19 cellular contexts compared by ENCODE assay signal in genomic region chr15:43118829-43119228, GRCh38. TPM values are rescaled to one million over a fixed set of nuclear protein-coding genes. Genes with fewer than 3 reads are reported as not detected.
A peak's percentile ranks its signal among the peaks of the same experiment; 100 is the strongest.
DNase-seq lines count a peak whose midpoint lies in the region; ATAC-seq and TF ChIP-seq lines count a peak whose summit lies in the region.
"Had no signal": no experiment of that assay in that cellular context is flagged by ENCODE, and none has a peak within 500 bp of the region (broad histone marks: within the 10 kb centered on the region; RNA-seq: fewer than 3 reads in every experiment).

No MANE protein-coding gene starts in this region.

- no peaks in the 10 kb centered on the region for H3K79me2 ChIP-seq in SK-N-SH (ENCODE audit: insufficient read depth)
- H3K79me2 ChIP-seq: parathyroid adenoma had no signal

- no peaks in the 10 kb centered on the region; the same call in 1 of the 2 replicates for H3K27me3 ChIP-seq in SK-N-SH (ENCODE audit: insufficient read depth)

- ATAC-seq in GM18498 (IDR thresholded peaks at IDR 0.05; ENCODE audit: unreplicated experiment) (peak; percentile 42), GM21786 (IDR thresholded peaks at IDR 0.05; ENCODE audit: unreplicated experiment) (peak; percentile 62), HG03460 (IDR thresholded peaks at IDR 0.05; ENCODE audit: unreplicated experiment) (peak; percentile 45), memory B cell (ENCODE audit: low read depth) (no peak), GM18909 (IDR thresholded peaks at IDR 0.05; ENCODE audit: poor library complexity, unreplicated experiment) (no peak), GM21619 (IDR thresholded peaks at IDR 0.05; ENCODE audit: unreplicated experiment) (no peak)
- ATAC-seq: activated CD4-positive, alpha-beta T cell treated with anti-CD3 and anti-CD28 coated beads for 36 hours; left ventricle myocardium superior had no signal

- H3F3A ChIP-seq in SK-N-SH (replicated peaks; ENCODE audit: insufficient read depth), result no peaks in the 10 kb centered on the region

- no peak overlapping the region for H3K9ac ChIP-seq in SK-N-SH
- H3K9ac ChIP-seq: parathyroid adenoma had no signal

- POLR2A ChIA-PET in SK-N-SH (lab: Yijun Ruan, JAX), result no interaction called here

- H3K9me3 Mint-ChIP-seq in memory B cell, result no peaks in the 10 kb centered on the region

- no peak overlapping the region for H3K4me2 ChIP-seq in SK-N-SH

- no peak for TF ChIP-seq CTCF in SK-N-SH (IDR thresholded peaks at IDR 0.05)

- H3K4me3 ChIP-seq in SK-N-SH (ENCODE audit: low read depth in 2 of 2, low read length in 1 of 2), result no peak overlapping the region
- H3K4me3 ChIP-seq: MG63, SJSA1 had no signal

- H2AFZ ChIP-seq in SK-N-SH (ENCODE audit: low read depth), result no peak overlapping the region
- H2AFZ ChIP-seq: parathyroid adenoma had no signal

- no peaks in the 10 kb centered on the region for H3K36me3 ChIP-seq in SK-N-SH (replicated peaks in 1 of 2; ENCODE audit: control insufficient read depth in 1 of 2, insufficient read depth in 2 of 2, low read length in 1 of 2)
- H3K36me3 ChIP-seq: MG63, SJSA1 had no signal

- no peaks in the 10 kb centered on the region for H3K36me3 Mint-ChIP-seq in memory B cell

- peaks cover 27% of the 10 kb centered on the region for H3K4me1 Mint-ChIP-seq in memory B cell

- no peak for TF ChIP-seq EP300 in SK-N-SH (IDR thresholded peaks at IDR 0.05; ENCODE audit: borderline replicate concordance in 1 of 2, low read depth in 1 of 2, low read length in 1 of 2)

- H3K27me3 Mint-ChIP-seq in memory B cell, result no peaks in the 10 kb centered on the region

- peaks cover 0 to 3% of the 10 kb centered on the region in 2 experiments; a peak in 1 of 4 replicates for H3K4me1 ChIP-seq in SK-N-SH (ENCODE audit: control insufficient read depth in 1 of 2, insufficient read depth in 2 of 2, low read depth in 1 of 2, low read length in 1 of 2)
- H3K4me1 ChIP-seq: Caco-2, parathyroid adenoma had no signal

- H4K20me1 ChIP-seq in SK-N-SH (ENCODE audit: insufficient read depth), result no peaks in the 10 kb centered on the region

- no peaks in the 10 kb centered on the region for H3K9me3 ChIP-seq in SK-N-SH
- H3K9me3 ChIP-seq: Caco-2, MG63, SJSA1 had no signal

- H3K4me3 Mint-ChIP-seq in memory B cell, result no peak overlapping the region
- H3K4me3 Mint-ChIP-seq: activated CD4-positive, alpha-beta T cell treated with anti-CD3 and anti-CD28 coated beads for 36 hours had no signal

- 100% methylated on average over 2 of the region's 2 CpGs for WGBS in SK-N-SH (ENCODE audit: low lambda C conversion rate)

- H3K27ac Mint-ChIP-seq in memory B cell, result peak overlapping the region; percentile 48
- H3K27ac Mint-ChIP-seq: activated CD4-positive, alpha-beta T cell treated with anti-CD3 and anti-CD28 coated beads for 36 hours had no signal

- no peak overlapping the region for H3K27ac ChIP-seq in SK-N-SH (ENCODE audit: low read depth in 2 of 2, low read length in 1 of 2)
- H3K27ac ChIP-seq: parathyroid adenoma, SJSA1 had no signal

- no peaks in the 10 kb centered on the region for H3K9me2 ChIP-seq in SK-N-SH

- DNase-seq in memory B cell (ENCODE audit: low spot score in 2 of 2) (no peak), NCI-H526 treated with DMSO at 0.1 percent for 48 hours (lab: John Stamatoyannopoulos, UW) (no peak), SK-N-SH (no peak)
- DNase-seq: activated CD4-positive, alpha-beta T cell treated with anti-CD3 and anti-CD28 coated beads for 36 hours; activated effector memory CD4-positive, alpha-beta T cell treated with Interleukin-2 at 50 U/mL for 16 hours; Caco-2; EL; erythroblast; left ventricle myocardium superior; MG63; NCI-H1694; stimulated activated CD4-positive, alpha-beta T cell treated with anti-CD3 and anti-CD28 coated beads, Interleukin-4, amount 100 ng/mL, for 1 hour had no signal

- CTCF ChIA-PET in SK-N-SH (lab: Yijun Ruan, JAX), result no interaction called here

- no peak for TF ChIP-seq RAD21 in SK-N-SH (IDR thresholded peaks at IDR 0.05; ENCODE audit: low read length)

TF ChIP-seq in SK-N-SH, 30 proteins besides CTCF, POLR2A, EP300 and RAD21:
- TF ChIP-seq NRF1 (IDR thresholded peaks at IDR 0.05; ENCODE audit: low read depth, low read length), result no peak
- no peak for TF ChIP-seq GABPA (IDR thresholded peaks at IDR 0.05; ENCODE audit: low read depth)
- TF ChIP-seq RXRA (IDR thresholded peaks at IDR 0.05; ENCODE audit: borderline replicate concordance, low read depth), result no peak
- no peak for TF ChIP-seq POLR2AphosphoS5 (IDR thresholded peaks at IDR 0.05; ENCODE audit: low read depth, low read length)
- TF ChIP-seq FOXM1 (IDR thresholded peaks at IDR 0.05; ENCODE audit: low read depth), result no peak
- TF ChIP-seq CHD2 (IDR thresholded peaks at IDR 0.05; ENCODE audit: low read length, partially characterized antibody), result no peak
- no peak for TF ChIP-seq MEF2A (IDR thresholded peaks at IDR 0.05; ENCODE audit: borderline replicate concordance, low read depth)
- TF ChIP-seq FOXJ3 (CRISPR knock-in tag; IDR thresholded peaks at IDR 0.05), result no peak
- no peak for TF ChIP-seq RFX5 (IDR thresholded peaks at IDR 0.05; ENCODE audit: low read length)
- TF ChIP-seq MXI1 (IDR thresholded peaks at IDR 0.05; ENCODE audit: low read depth, low read length), result no peak
- no peak for TF ChIP-seq ELF1 (IDR thresholded peaks at IDR 0.05)
- TF ChIP-seq IRF3 (IDR thresholded peaks at IDR 0.05; ENCODE audit: low read depth, low read length), result no peak
- no peak for TF ChIP-seq EZH2phosphoT487 (IDR thresholded peaks at IDR 0.05; ENCODE audit: borderline replicate concordance, low read depth)
- no peak for TF ChIP-seq NFIC (IDR thresholded peaks at IDR 0.05; ENCODE audit: borderline replicate concordance)
- TF ChIP-seq JUND (IDR thresholded peaks at IDR 0.05), result no peak
- no peak for TF ChIP-seq ZBTB33 (IDR thresholded peaks at IDR 0.05; ENCODE audit: borderline replicate concordance, low read depth)
- TF ChIP-seq USF1 (IDR thresholded peaks at IDR 0.05; ENCODE audit: borderline replicate concordance, low read depth), result no peak
- TF ChIP-seq SIN3A (IDR thresholded peaks at IDR 0.05; ENCODE audit: borderline replicate concordance, low read depth, low read length), result no peak
- no peak for TF ChIP-seq SMC3 (IDR thresholded peaks at IDR 0.05; ENCODE audit: low read depth, low read length)
TF ChIP-seq in SK-N-SH: peak in this region for 0.

RNA-seq across cellular contexts. Expression of gene UBR1, which starts 13.0 kb away (rescaled TPM):
- 3.7 and 5.0 TPM in 2 replicates for polyA plus RNA-seq in SK-N-SH (2012; rRNA removed)
- polyA plus RNA-seq in SK-N-SH (2012; cell fraction: cytosol; rRNA removed), result 4.7 and 4.9 TPM in 2 replicates
- polyA plus RNA-seq in SK-N-SH (2012; cell fraction: nucleus; rRNA removed), result 3.5 and 8.6 TPM in 2 replicates

RNA-seq across cellular contexts. Expression of gene TMEM62, which starts 14.6 kb away (rescaled TPM):
- polyA plus RNA-seq in SK-N-SH (2012; rRNA removed), result 3.3 and 4.3 TPM in 2 replicates
- 3.7 and 3.8 TPM in 2 replicates for polyA plus RNA-seq in SK-N-SH (2012; cell fraction: cytosol; rRNA removed)
- 15.0 and 16.8 TPM in 2 replicates for polyA plus RNA-seq in SK-N-SH (2012; cell fraction: nucleus; rRNA removed)

Comparison
In these comparisons a context has a peak if more than half of its experiments do, and no peak if none do; other contexts are left out.
1. ATAC-seq: peak in GM18498 (single experiment), GM21786 (single experiment) and HG03460 (single experiment); none in memory B cell (single experiment), GM18909 (single experiment) and GM21619 (single experiment).